Comparison of ENCODE assay signal across 1 cellular context in genomic region chr16:4327386-4327781, GRCh38.
A peak's percentile ranks its signal among the peaks of the same experiment; 100 is the strongest.
TF ChIP-seq lines count a peak whose summit lies in the region.

No MANE protein-coding gene starts in this region.

TF ChIP-seq in K562, 482 proteins besides CTCF, POLR2A, EP300 and RAD21:
- TF ChIP-seq ZBTB7A (IDR thresholded peaks at IDR 0.05; ENCODE audit: borderline replicate concordance, control insufficient read depth, low read depth, low read length) = 0 out of 2 replicates have a peak, but pooled peaks have one; percentile 14
- no peak for TF ChIP-seq MTA1 (IDR thresholded peaks at IDR 0.05; ENCODE audit: borderline replicate concordance)
